In the genomic region with DNA sequence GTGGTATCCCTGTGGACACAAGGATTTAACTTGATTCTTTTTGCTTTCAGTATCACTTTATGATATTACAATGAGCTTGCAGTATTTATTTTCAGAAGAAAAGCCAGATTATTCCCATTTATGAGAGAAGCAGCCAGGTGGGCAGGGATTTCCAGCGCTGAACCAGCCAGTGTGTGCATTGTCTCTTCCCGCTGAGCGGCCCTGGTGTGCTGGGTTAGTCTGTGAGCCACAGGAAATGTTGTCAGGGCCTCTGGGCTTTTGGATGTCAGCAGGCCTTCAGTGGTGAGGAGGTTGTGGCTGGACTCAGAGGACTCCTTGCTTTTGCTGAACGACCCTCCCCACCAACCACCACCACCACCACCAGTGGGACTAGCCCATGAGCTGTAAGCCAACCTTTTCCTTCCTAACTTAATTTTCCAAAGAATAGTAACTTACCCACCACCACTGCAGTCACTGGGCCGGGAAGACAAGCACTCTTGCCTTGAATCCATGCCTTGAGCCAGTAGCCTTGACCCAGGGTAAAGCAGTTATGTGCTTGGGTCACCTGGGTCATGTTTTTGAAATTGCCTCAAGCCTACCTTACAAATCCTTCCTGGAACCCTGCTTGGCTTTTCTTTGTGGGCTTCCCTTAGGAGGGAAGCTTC, we compare ENCODE assay signal across 8 cellular contexts. TPM values are rescaled to one million over a fixed set of nuclear protein-coding genes. Genes with fewer than 3 reads are reported as not detected.
DNase-seq lines count a peak whose midpoint lies in the region; ATAC-seq and TF ChIP-seq lines count a peak whose summit lies in the region.

No MANE protein-coding gene starts in this region.

- no peaks in the 10 kb centered on the region for H3K9me3 ChIP-seq in psoas muscle

- peak overlapping the region in 1 of 2 donors; percentile 17 for H3K4me3 Mint-ChIP-seq in stimulated activated naive B cell treated with anti-CD40 and anti-IgM and Interleukin-4, amounts not matched to agents 10 μg/mL and 1 μg/mL and 100 μg/mL, for 72 hours

- H3K36me3 ChIP-seq in psoas muscle (ENCODE audit: insufficient read depth in 1 of 2, low read depth in 1 of 2), result no peaks in the 10 kb centered on the region

- no peak for TF ChIP-seq CTCF in NB4 (IDR thresholded peaks at IDR 0.05; ENCODE audit: low read depth, low read length)
- no peak for TF ChIP-seq CTCF in epithelial cell of esophagus (IDR thresholded peaks at IDR 0.05; ENCODE audit: insufficient read depth, low read depth, low read length, missing control alignments)
- TF ChIP-seq CTCF in psoas muscle (IDR thresholded peaks at IDR 0.05), result no peak

- no peaks in the 10 kb centered on the region for H3K36me3 Mint-ChIP-seq in stimulated activated naive B cell treated with anti-CD40 and anti-IgM and Interleukin-4, amounts not matched to agents 10 μg/mL and 1 μg/mL and 100 μg/mL, for 72 hours

- no peaks in the 10 kb centered on the region for H3K9me3 Mint-ChIP-seq in stimulated activated naive B cell treated with anti-CD40 and anti-IgM and Interleukin-4, amounts not matched to agents 10 μg/mL and 1 μg/mL and 100 μg/mL, for 72 hours

- peak; percentile 23 for ATAC-seq in GM19372 (IDR thresholded peaks at IDR 0.05; ENCODE audit: low read depth, unreplicated experiment)
- no peak for ATAC-seq in psoas muscle
- ATAC-seq in stimulated activated naive B cell treated with anti-CD40 and anti-IgM and Interleukin-4, amounts not matched to agents 10 μg/mL and 1 μg/mL and 100 μg/mL, for 72 hours (replicated peaks), result no peak
- no peak for ATAC-seq in HG02885 (IDR thresholded peaks at IDR 0.05; ENCODE audit: poor library complexity, unreplicated experiment)

- WGBS in psoas muscle, 3 donors, result 56 to 62% (median 61%) methylated on average over 5 of the region's 5 CpGs

- DNase-seq in NB4 (ENCODE audit: low read depth) (peak; percentile 42), epithelial cell of esophagus (ENCODE audit: low read depth) (peak; percentile 37), psoas muscle (no peak), NCI-H510A treated with DMSO at 0.1 percent for 48 hours (lab: John Stamatoyannopoulos, UW) (no peak), SIG-M5 treated with dmso at 0.1 percent for 504 hours (lab: John Stamatoyannopoulos, UW; ENCODE audit: unreplicated experiment) (no peak)
- no peak for DNase-seq in stimulated activated naive B cell treated with anti-CD40 and anti-IgM and Interleukin-4, amounts not matched to agents 10 μg/mL and 1 μg/mL and 100 μg/mL, for 72 hours

- intact Hi-C loops in psoas muscle (cut with DNase I), result no loop called here

- H3K4me3 ChIP-seq in NB4 (ENCODE audit: low read depth, low read length), result no peak overlapping the region
- no peak overlapping the region for H3K4me3 ChIP-seq in epithelial cell of esophagus (ENCODE audit: low read length)
- H3K4me3 ChIP-seq in psoas muscle, result no peak overlapping the region

- peaks cover 29 to 51% of the 10 kb centered on the region in 2 donors for H3K4me1 Mint-ChIP-seq in stimulated activated naive B cell treated with anti-CD40 and anti-IgM and Interleukin-4, amounts not matched to agents 10 μg/mL and 1 μg/mL and 100 μg/mL, for 72 hours

- no peaks in the 10 kb centered on the region for H3K27me3 Mint-ChIP-seq in stimulated activated naive B cell treated with anti-CD40 and anti-IgM and Interleukin-4, amounts not matched to agents 10 μg/mL and 1 μg/mL and 100 μg/mL, for 72 hours

- no peak for TF ChIP-seq POLR2A in NB4 (IDR thresholded peaks at IDR 0.05; ENCODE audit: extremely low read depth, insufficient read length)

- H3K27me3 ChIP-seq in psoas muscle (ENCODE audit: insufficient read depth in 3 of 3, low read length in 2 of 3), result no peaks in the 10 kb centered on the region

- H3K4me1 ChIP-seq in psoas muscle, result peaks cover 3% of the 10 kb centered on the region

- peak overlapping the region; percentile 23 for H3K27ac ChIP-seq in psoas muscle

- H3K27ac Mint-ChIP-seq in stimulated activated naive B cell treated with anti-CD40 and anti-IgM and Interleukin-4, amounts not matched to agents 10 μg/mL and 1 μg/mL and 100 μg/mL, for 72 hours, result no peak overlapping the region

RNA-seq across cellular contexts. Expression of a gene that starts 33.1 kb away (rescaled TPM):
- 10 to 100 TPM; 11.6 to 17.9 (median 15.4) TPM for total RNA-seq in psoas muscle
- polyA plus RNA-seq in psoas muscle, result 10 to 100 TPM in 2 of 3 donors, 1 to 10 TPM in 1; 6.4 to 14.7 (median 11.0) TPM

Comparison
In these comparisons a context has a peak if more than half of its experiments do, and no peak if none do; other contexts are left out.
1. DNase-seq: peak in NB4 (single experiment) and epithelial cell of esophagus (single experiment); none in psoas muscle (0 of 2), stimulated activated naive B cell treated with anti-CD40 and anti-IgM and Interleukin-4, amounts not matched to agents 10 μg/mL and 1 μg/mL and 100 μg/mL, for 72 hours (single experiment), NCI-H510A treated with DMSO at 0.1 percent for 48 hours (single experiment) and SIG-M5 treated with dmso at 0.1 percent for 504 hours (single experiment).